1 cellular context compared by ENCODE assay signal in genomic region chr20:49614338-49615050, GRCh38.
TF ChIP-seq lines count a peak whose summit lies in the region.

No MANE protein-coding gene starts in this region.

TF ChIP-seq in HepG2, 621 proteins besides CTCF, POLR2A, EP300 and RAD21 (continued from another document and continues in another):
- TF ChIP-seq NFIB (CRISPR knock-in tag; IDR thresholded peaks at IDR 0.05; ENCODE audit: borderline replicate concordance), result no peak
- TF ChIP-seq HOMEZ (CRISPR knock-in tag; IDR thresholded peaks at IDR 0.05; ENCODE audit: low read depth), result peak; percentile 88; the same call in 1 of the 2 replicates
- no peak for TF ChIP-seq CC2D1A (CRISPR knock-in tag; IDR thresholded peaks at IDR 0.05)
- no peak for TF ChIP-seq ZNF251 (CRISPR knock-in tag; IDR thresholded peaks at IDR 0.05)
- TF ChIP-seq THAP11 (CRISPR knock-in tag; IDR thresholded peaks at IDR 0.05), result peak; percentile 32; the same call in 1 of the 2 replicates
- TF ChIP-seq MAX (IDR thresholded peaks at IDR 0.05), result no peak
- TF ChIP-seq HOXA3 (CRISPR knock-in tag; IDR thresholded peaks at IDR 0.05), result peak; percentile 47; the same call in 1 of the 2 replicates
- no peak for TF ChIP-seq SOX13 (IDR thresholded peaks at IDR 0.05)
- peak in 1 of 2 experiments; percentile 66; a peak in 1 of 4 replicates for TF ChIP-seq SOX13 (CRISPR knock-in tag; conservative IDR thresholded peaks at IDR 0.05 in 1 of 2, IDR thresholded peaks at IDR 0.05 in 1 of 2)
- TF ChIP-seq SAP130 (CRISPR knock-in tag; IDR thresholded peaks at IDR 0.05; ENCODE audit: low read depth), result peak; percentile 51
- peak; percentile 76 for TF ChIP-seq ZSCAN9 (CRISPR knock-in tag; IDR thresholded peaks at IDR 0.05; ENCODE audit: borderline replicate concordance)
- TF ChIP-seq HDAC1 (CRISPR knock-in tag; IDR thresholded peaks at IDR 0.05), result peak; percentile 68; the same call in 1 of the 2 replicates
- peak; percentile 50; the same call in 1 of the 2 replicates for TF ChIP-seq MYPOP (CRISPR knock-in tag; IDR thresholded peaks at IDR 0.05)
- peak; percentile 36; the same call in 1 of the 2 replicates for TF ChIP-seq CEBPG (CRISPR knock-in tag; IDR thresholded peaks at IDR 0.05)
- TF ChIP-seq TBX2 (CRISPR knock-in tag; IDR thresholded peaks at IDR 0.05; ENCODE audit: borderline replicate concordance), result 0 out of 2 replicates have a peak, but pooled peaks have one; percentile 32
- no peak for TF ChIP-seq GABPA (IDR thresholded peaks at IDR 0.05; ENCODE audit: low read depth, low read length)
- TF ChIP-seq GABPA (CRISPR knock-in tag; IDR thresholded peaks at IDR 0.05; ENCODE audit: low read depth), result 0 out of 2 replicates have a peak, but pooled peaks have one; percentile 45
- TF ChIP-seq ZNF12 (CRISPR knock-in tag; IDR thresholded peaks at IDR 0.05), result no peak
- TF ChIP-seq GATAD2A (CRISPR knock-in tag; IDR thresholded peaks at IDR 0.05), result peak; percentile 76
- peak; percentile 77 for TF ChIP-seq HNF4G (IDR thresholded peaks at IDR 0.05; ENCODE audit: borderline replicate concordance, low read depth, low read length)
- TF ChIP-seq HNF4G (CRISPR knock-in tag; IDR thresholded peaks at IDR 0.05; ENCODE audit: borderline replicate concordance, low read depth), result peak; percentile 46; the same call in 1 of the 2 replicates
- TF ChIP-seq HOXD1 (CRISPR knock-in tag; IDR thresholded peaks at IDR 0.05), result peak; percentile 56; the same call in 1 of the 2 replicates
- TF ChIP-seq DBP (CRISPR knock-in tag; IDR thresholded peaks at IDR 0.05; ENCODE audit: not compliant biosample characterization), result peak; percentile 31
- peak; percentile 32 for TF ChIP-seq U2AF1 (optimal IDR thresholded peaks at IDR 0.05; ENCODE audit: low read depth, low read length)
- no peak for TF ChIP-seq JUN (CRISPR knock-in tag; IDR thresholded peaks at IDR 0.05)
- peak; percentile 57 for TF ChIP-seq TEAD3 (CRISPR knock-in tag; optimal IDR thresholded peaks at IDR 0.05; ENCODE audit: borderline replicate concordance)
- peak; percentile 72; the same call in 1 of the 2 replicates for TF ChIP-seq GFI1 (CRISPR knock-in tag; IDR thresholded peaks at IDR 0.05; ENCODE audit: borderline replicate concordance)
- TF ChIP-seq ZMYM4 (CRISPR knock-in tag; IDR thresholded peaks at IDR 0.05), result peak; percentile 61; the same call in 1 of the 2 replicates
- TF ChIP-seq ZNF615 (CRISPR knock-in tag; IDR thresholded peaks at IDR 0.05; ENCODE audit: borderline replicate concordance), result 0 out of 2 replicates have a peak, but pooled peaks have one; percentile 53
- peak; percentile 38; the same call in 1 of the 2 replicates for TF ChIP-seq HNF1B (CRISPR knock-in tag; IDR thresholded peaks at IDR 0.05)
- peak; percentile 32; the same call in 1 of the 2 replicates for TF ChIP-seq ZFX (CRISPR knock-in tag; IDR thresholded peaks at IDR 0.05; ENCODE audit: low read depth)
- TF ChIP-seq ZNF709 (CRISPR knock-in tag; IDR thresholded peaks at IDR 0.05), result no peak
- TF ChIP-seq PAXIP1 (CRISPR knock-in tag; conservative IDR thresholded peaks at IDR 0.05), result peak; percentile 72
- TF ChIP-seq TCF12 (IDR thresholded peaks at IDR 0.05), result no peak
- 0 out of 2 replicates have a peak, but pooled peaks have one; percentile 8 for TF ChIP-seq TCF12 (CRISPR knock-in tag; IDR thresholded peaks at IDR 0.05)
- TF ChIP-seq ATF2 (CRISPR knock-in tag; IDR thresholded peaks at IDR 0.05), result 0 out of 2 replicates have a peak, but pooled peaks have one; percentile 20
- 0 out of 2 replicates have a peak, but pooled peaks have one; percentile 22 for TF ChIP-seq AKAP8 (CRISPR knock-in tag; IDR thresholded peaks at IDR 0.05)
- no peak for TF ChIP-seq ZFP1 (CRISPR knock-in tag; IDR thresholded peaks at IDR 0.05)
- TF ChIP-seq ZKSCAN1 (IDR thresholded peaks at IDR 0.05; ENCODE audit: low read length), result peak; percentile 83
- peak; percentile 89 for TF ChIP-seq PPARG (CRISPR knock-in tag; conservative IDR thresholded peaks at IDR 0.05)
- TF ChIP-seq ESRRA (CRISPR knock-in tag; IDR thresholded peaks at IDR 0.05; ENCODE audit: low read depth), result 0 out of 2 replicates have a peak, but pooled peaks have one; percentile 24
- TF ChIP-seq CCAR2 (optimal IDR thresholded peaks at IDR 0.05; ENCODE audit: low read depth, low read length), result peak; percentile 28
- TF ChIP-seq MIER2 (CRISPR knock-in tag; IDR thresholded peaks at IDR 0.05), result peak; percentile 49; the same call in 1 of the 2 replicates
- no peak for TF ChIP-seq AFF4 (CRISPR knock-in tag; IDR thresholded peaks at IDR 0.05)
- no peak for TF ChIP-seq CEBPB (IDR thresholded peaks at IDR 0.05; ENCODE audit: borderline replicate concordance, low read depth, low read length)
- peak; percentile 18; the same call in 1 of the 2 replicates for TF ChIP-seq ZNF232 (CRISPR knock-in tag; IDR thresholded peaks at IDR 0.05; ENCODE audit: borderline replicate concordance)
- TF ChIP-seq NONO (IDR thresholded peaks at IDR 0.05), result no peak
- no peak for TF ChIP-seq NONO (CRISPR knock-in tag; conservative IDR thresholded peaks at IDR 0.05)
- peak; percentile 37 for TF ChIP-seq RARA (CRISPR knock-in tag; IDR thresholded peaks at IDR 0.05)
- 0 out of 2 replicates have a peak, but pooled peaks have one; percentile 6 for TF ChIP-seq HNRNPL (IDR thresholded peaks at IDR 0.05; ENCODE audit: low read depth, low read length)
- peak; percentile 40 for TF ChIP-seq NR2C2 (CRISPR knock-in tag; IDR thresholded peaks at IDR 0.05; ENCODE audit: borderline replicate concordance)
- TF ChIP-seq ZNF24 (IDR thresholded peaks at IDR 0.05), result peak; percentile 78; the same call in 1 of the 2 replicates
- peak; percentile 44; the same call in 1 of the 2 replicates for TF ChIP-seq FOXA3 (CRISPR knock-in tag; IDR thresholded peaks at IDR 0.05)
- TF ChIP-seq TP53 (CRISPR knock-in tag; conservative IDR thresholded peaks at IDR 0.05), result 0 out of 2 replicates have a peak, but pooled peaks have one; percentile 55
